In genomic region chr5:142322747-142323479, GRCh38 we compare ENCODE assay signal across 9 cellular contexts. TPM values are rescaled to one million over a fixed set of nuclear protein-coding genes. Genes with fewer than 3 reads are reported as not detected.
A peak's percentile ranks its signal among the peaks of the same experiment; 100 is the strongest.
DNase-seq lines count a peak whose midpoint lies in the region; ATAC-seq, FAIRE-seq and TF ChIP-seq lines count a peak whose summit lies in the region.
"Had no signal": no experiment of that assay in that cellular context is flagged by ENCODE, and none has a peak within 500 bp of the region (broad histone marks: within the 10 kb centered on the region; RNA-seq: fewer than 3 reads in every experiment).

No MANE protein-coding gene starts in this region.

- H3K4me1 ChIP-seq in HCT116 (ENCODE audit: control insufficient read depth in 1 of 2, insufficient read depth in 2 of 2, low read length in 2 of 2) (peaks cover 66 to 75% of the 10 kb centered on the region in 2 experiments), left ventricle myocardium inferior (peaks cover 88% of the 10 kb centered on the region), small intestine (ENCODE audit: control insufficient read depth in 2 of 2, insufficient read depth in 1 of 2, low read depth in 1 of 2, low read length in 1 of 2) (peaks cover 3 to 24% of the 10 kb centered on the region in 2 donors), OCI-LY7 (ENCODE audit: insufficient read depth, low read length, poor library complexity, severe bottlenecking) (no peaks in the 10 kb centered on the region)

- no peak for ATAC-seq in HCT116
- no peak for ATAC-seq in activated T-helper 17 cell treated with anti-CD3 and anti-CD28 coated beads, Interleukin-2, amount 50 U/mL, for 72 hours (replicated peaks)
- ATAC-seq: naive thymus-derived CD8-positive, alpha-beta T cell had no signal

- H3K9me3 ChIP-seq in HCT116 (ENCODE audit: control insufficient read depth in 1 of 2, insufficient read depth in 1 of 2, low read depth in 1 of 2, low read length in 2 of 2) (no peaks in the 10 kb centered on the region), left ventricle myocardium inferior (replicated peaks) (no peaks in the 10 kb centered on the region), small intestine (ENCODE audit: control insufficient read depth, low read depth) (no peaks in the 10 kb centered on the region), OCI-LY7 (ENCODE audit: low read length) (no peaks in the 10 kb centered on the region)

- BruUV-seq in HCT116 (replicated peaks; lab: Mats Ljungman, UMichigan) (no TSS peak), OCI-LY7 (replicated peaks; lab: Mats Ljungman, UMichigan) (no TSS peak)

- TF ChIP-seq CTCF in HCT116 (IDR thresholded peaks at IDR 0.05 in 2 of 3, conservative IDR thresholded peaks at IDR 0.05 in 1 of 3; ENCODE audit: borderline replicate concordance in 1 of 3, insufficient read depth in 1 of 3, low read depth in 2 of 3, low read length in 2 of 3) (no peak), left ventricle myocardium inferior (IDR thresholded peaks at IDR 0.05; ENCODE audit: borderline replicate concordance) (no peak), OCI-LY7 (conservative IDR thresholded peaks at IDR 0.05; ENCODE audit: low read length) (no peak)

- CTCF ChIA-PET in HCT116 (lab: Charles Lee): no interaction called here
- CTCF ChIA-PET in OCI-LY7 (lab: Charles Lee; ENCODE audit: unreplicated experiment): no interaction called here

- H3K9me2 ChIP-seq in HCT116 (ENCODE audit: insufficient read depth): no peaks in the 10 kb centered on the region
- no peaks in the 10 kb centered on the region for H3K9me2 ChIP-seq in OCI-LY7 (ENCODE audit: insufficient read depth, low read length)

- no peak for TF ChIP-seq RAD21 in HCT116 (IDR thresholded peaks at IDR 0.05; ENCODE audit: low read depth)

- H3K4me1 Mint-ChIP-seq in activated T-helper 17 cell treated with anti-CD3 and anti-CD28 coated beads, Interleukin-2, amount 50 U/mL, for 72 hours: peaks cover 7% of the 10 kb centered on the region

- H3K4me3 ChIP-seq in HCT116 (replicated peaks in 1 of 2; ENCODE audit: low read depth in 1 of 2, low read length in 2 of 2) (peak overlapping the region; percentile 78 to 98), left ventricle myocardium inferior (peak overlapping the region; percentile 96), small intestine (ENCODE audit: low read depth in 1 of 2, low read length in 2 of 2) (peak overlapping the region; percentile 62 to 65), OCI-LY7 (ENCODE audit: low read depth, low read length, poor library complexity, severe bottlenecking) (no peak overlapping the region)

- H3K27me3 Mint-ChIP-seq in activated T-helper 17 cell treated with anti-CD3 and anti-CD28 coated beads, Interleukin-2, amount 50 U/mL, for 72 hours: peaks cover 38% of the 10 kb centered on the region

- H3K4me2 ChIP-seq in HCT116 (ENCODE audit: low read length) (peak overlapping the region; percentile 89), OCI-LY7 (ENCODE audit: low read length) (no peak overlapping the region)

- H3K27me3 ChIP-seq in HCT116 (ENCODE audit: insufficient read depth, low read length) (no peaks in the 10 kb centered on the region), left ventricle myocardium inferior (ENCODE audit: low read depth) (peaks cover 21% of the 10 kb centered on the region), small intestine (ENCODE audit: control insufficient read depth in 2 of 2, insufficient read depth in 2 of 2, low read length in 2 of 2) (peaks cover 0 to 4% of the 10 kb centered on the region in 2 donors)

- H3K9me3 Mint-ChIP-seq in activated T-helper 17 cell treated with anti-CD3 and anti-CD28 coated beads, Interleukin-2, amount 50 U/mL, for 72 hours: no peaks in the 10 kb centered on the region
- H3K9me3 Mint-ChIP-seq: naive thymus-derived CD8-positive, alpha-beta T cell had no signal

- TF ChIP-seq POLR2A in HCT116 (IDR thresholded peaks at IDR 0.05; ENCODE audit: borderline replicate concordance, extremely low read depth, insufficient read depth, insufficient read length): no peak

- peak overlapping the region; percentile 80 for H3K9ac ChIP-seq in HCT116 (ENCODE audit: low read length)

- no peaks in the 10 kb centered on the region for H3K36me3 Mint-ChIP-seq in activated T-helper 17 cell treated with anti-CD3 and anti-CD28 coated beads, Interleukin-2, amount 50 U/mL, for 72 hours (ENCODE audit: low read depth)
- H3K36me3 Mint-ChIP-seq: naive thymus-derived CD8-positive, alpha-beta T cell had no signal

- peaks cover 99% of the 10 kb centered on the region for H3K79me2 ChIP-seq in HCT116 (ENCODE audit: insufficient read depth, low read length)
- H3K79me2 ChIP-seq in OCI-LY7 (ENCODE audit: insufficient read depth, low read depth, low read length): no peaks in the 10 kb centered on the region

- RAD21 ChIA-PET in HCT116 (lab: Charles Lee; ENCODE audit: low non-redundant PET in 1 of 2, low total read pairs in 2 of 2, uncharacterized antibody in 2 of 2, unreplicated experiment in 2 of 2): interaction anchor here in 1 of 2 experiments (0.6 kb wide), 1 partner anchor 33 kb away, joined by 3 read pairs; no protein-coding TSS in a partner anchor

- peaks cover 45% of the 10 kb centered on the region for H4K20me1 ChIP-seq in HCT116 (ENCODE audit: insufficient read depth)
- H4K20me1 ChIP-seq in OCI-LY7 (ENCODE audit: insufficient read depth, low read length): no peaks in the 10 kb centered on the region

- FAIRE-seq in small intestine (lab: Jason Lieb, UNC): no peak

- POLR2A ChIA-PET in HCT116 (lab: Charles Lee): interaction anchor here (3.5 to 8.4 kb wide), 2 partner anchors 36 to 122 kb away, joined by 18 to 199 read pairs; no protein-coding TSS in a partner anchor
- POLR2A ChIA-PET in OCI-LY7 (lab: Charles Lee): interaction anchor here (1.0 to 1.2 kb wide), 2 partner anchors 11 to 49 kb away, joined by 3 read pairs; no protein-coding TSS in a partner anchor

- H2AFZ ChIP-seq in HCT116 (ENCODE audit: low read depth, low read length, poor library complexity, severe bottlenecking): no peak overlapping the region
- no peak overlapping the region for H2AFZ ChIP-seq in OCI-LY7 (ENCODE audit: low read length)

- DNase-seq in HCT116 (ENCODE audit: low read depth, low spot score) (no peak), left ventricle myocardium inferior (peak; percentile 44), small intestine (peak; percentile 33), OCI-LY7 (ENCODE audit: low spot score) (no peak), SHP77 (lab: John Stamatoyannopoulos, UW) (no peak), NCI-H1436 treated with DMSO at 0.1 percent for 48 hours (lab: John Stamatoyannopoulos, UW) (no peak), HK-2 (ENCODE audit: unreplicated experiment) (no peak)

- H3K4me3 Mint-ChIP-seq in activated T-helper 17 cell treated with anti-CD3 and anti-CD28 coated beads, Interleukin-2, amount 50 U/mL, for 72 hours: peak overlapping the region; percentile 86

- 35 to 50% (median 44%) methylated on average over 15 of the region's 15 CpGs for WGBS in small intestine, 3 donors

- H3K36me3 ChIP-seq in HCT116 (ENCODE audit: control insufficient read depth in 1 of 2, insufficient read depth in 2 of 2, low read length in 2 of 2): peaks cover 6 to 22% of the 10 kb centered on the region in 2 experiments
- no peaks in the 10 kb centered on the region for H3K36me3 ChIP-seq in left ventricle myocardium inferior
- H3K36me3 ChIP-seq in small intestine (ENCODE audit: control insufficient read depth in 2 of 2, insufficient read depth in 2 of 2, low read length in 2 of 2): no peaks in the 10 kb centered on the region
- H3K36me3 ChIP-seq in OCI-LY7 (ENCODE audit: insufficient read depth, low read length): no peaks in the 10 kb centered on the region

- peak overlapping the region; percentile 98 for H3K27ac ChIP-seq in HCT116 (ENCODE audit: low read depth, low read length)
- peak overlapping the region; percentile 98 for H3K27ac ChIP-seq in left ventricle myocardium inferior (replicated peaks)
- H3K27ac ChIP-seq in small intestine (ENCODE audit: low read depth in 1 of 2, low read length in 1 of 2): peak overlapping the region in 1 of 2 donors; percentile 95
- H3K27ac ChIP-seq in OCI-LY7 (ENCODE audit: low read depth, low read length, poor library complexity, severe bottlenecking): no peak overlapping the region

- no peak overlapping the region for H3K27ac Mint-ChIP-seq in activated T-helper 17 cell treated with anti-CD3 and anti-CD28 coated beads, Interleukin-2, amount 50 U/mL, for 72 hours

- intact Hi-C loops in HCT116 (cut with micrococcal nuclease) (no loop called here), left ventricle myocardium inferior (cut with micrococcal nuclease) (no loop called here), OCI-LY7 (cut with micrococcal nuclease; ENCODE audit: unreplicated experiment) (no loop called here)

TF ChIP-seq in HCT116, 20 proteins besides CTCF, POLR2A, EP300 and RAD21:
- peak; percentile 45 for TF ChIP-seq POLR2AphosphoS5 (IDR thresholded peaks at IDR 0.05; ENCODE audit: low read depth, low read length)
- TF ChIP-seq, protein P1, sequence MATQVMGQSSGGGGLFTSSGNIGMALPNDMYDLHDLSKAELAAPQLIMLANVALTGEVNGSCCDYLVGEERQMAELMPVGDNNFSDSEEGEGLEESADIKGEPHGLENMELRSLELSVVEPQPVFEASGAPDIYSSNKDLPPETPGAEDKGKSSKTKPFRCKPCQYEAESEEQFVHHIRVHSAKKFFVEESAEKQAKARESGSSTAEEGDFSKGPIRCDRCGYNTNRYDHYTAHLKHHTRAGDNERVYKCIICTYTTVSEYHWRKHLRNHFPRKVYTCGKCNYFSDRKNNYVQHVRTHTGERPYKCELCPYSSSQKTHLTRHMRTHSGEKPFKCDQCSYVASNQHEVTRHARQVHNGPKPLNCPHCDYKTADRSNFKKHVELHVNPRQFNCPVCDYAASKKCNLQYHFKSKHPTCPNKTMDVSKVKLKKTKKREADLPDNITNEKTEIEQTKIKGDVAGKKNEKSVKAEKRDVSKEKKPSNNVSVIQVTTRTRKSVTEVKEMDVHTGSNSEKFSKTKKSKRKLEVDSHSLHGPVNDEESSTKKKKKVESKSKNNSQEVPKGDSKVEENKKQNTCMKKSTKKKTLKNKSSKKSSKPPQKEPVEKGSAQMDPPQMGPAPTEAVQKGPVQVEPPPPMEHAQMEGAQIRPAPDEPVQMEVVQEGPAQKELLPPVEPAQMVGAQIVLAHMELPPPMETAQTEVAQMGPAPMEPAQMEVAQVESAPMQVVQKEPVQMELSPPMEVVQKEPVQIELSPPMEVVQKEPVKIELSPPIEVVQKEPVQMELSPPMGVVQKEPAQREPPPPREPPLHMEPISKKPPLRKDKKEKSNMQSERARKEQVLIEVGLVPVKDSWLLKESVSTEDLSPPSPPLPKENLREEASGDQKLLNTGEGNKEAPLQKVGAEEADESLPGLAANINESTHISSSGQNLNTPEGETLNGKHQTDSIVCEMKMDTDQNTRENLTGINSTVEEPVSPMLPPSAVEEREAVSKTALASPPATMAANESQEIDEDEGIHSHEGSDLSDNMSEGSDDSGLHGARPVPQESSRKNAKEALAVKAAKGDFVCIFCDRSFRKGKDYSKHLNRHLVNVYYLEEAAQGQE (IDR thresholded peaks at IDR 0.05; ENCODE audit: low read depth): no peak
TF ChIP-seq in HCT116: peak in this region for 1.

RNA-seq across cellular contexts. Expression of gene SPRY4, which starts 1.9 kb away (rescaled TPM):
- total RNA-seq in HCT116 (2021; ENCODE audit: unreplicated experiment) (112 TPM), left ventricle myocardium inferior (10.2 TPM), OCI-LY7 (2022) (not detected in 2 replicates)
- 67.3 and 75.5 TPM in 2 replicates for polyA plus RNA-seq in HCT116 (2012)
- 1 to 10 TPM in 1 of 2 donors, under 1 TPM in 1; 0.71 to 1.1 TPM for total RNA-seq in activated T-helper 17 cell treated with anti-CD3 and anti-CD28 coated beads, Interleukin-2, amount 50 U/mL, for 72 hours
- polyA plus RNA-seq in small intestine: 1 to 10 TPM; 1.4 to 7.9 (median 5.8) TPM
- total RNA-seq in OCI-LY7 (2014; rRNA removed; shearing (Covaris generic)): not detected in 2 replicates
- total RNA-seq: naive thymus-derived CD8-positive, alpha-beta T cell had no signal
- polyA plus RNA-seq: naive thymus-derived CD8-positive, alpha-beta T cell had no signal

Comparison
In these comparisons a context has a peak if more than half of its experiments do, and no peak if none do; other contexts are left out.
1. DNase-seq: peak in left ventricle myocardium inferior (single experiment) and small intestine (single experiment); none in HCT116 (single experiment), OCI-LY7 (single experiment), SHP77 (0 of 2), NCI-H1436 treated with DMSO at 0.1 percent for 48 hours (single experiment) and HK-2 (single experiment).
2. RNA of gene SPRY4, which starts 1.9 kb away (total RNA-seq): 112 TPM in HCT116 (single experiment); 10.2 TPM in left ventricle myocardium inferior (single experiment), 0.71 to 1.1 TPM in activated T-helper 17 cell treated with anti-CD3 and anti-CD28 coated beads, Interleukin-2, amount 50 U/mL, for 72 hours and not detected in OCI-LY7; every median in the first group is over 10 times any median in the second.